Comparison of ENCODE assay signal across 26 cellular contexts in genomic region chr12:100993916-100994315, GRCh38.
DNase-seq lines count a peak whose midpoint lies in the region; ATAC-seq, FAIRE-seq and TF ChIP-seq lines count a peak whose summit lies in the region.
"Had no signal": no experiment of that assay in that cellular context is flagged by ENCODE, and none has a peak within 500 bp of the region (broad histone marks: within the 10 kb centered on the region; RNA-seq: fewer than 3 reads in every experiment).

No MANE protein-coding gene starts in this region.

- peaks cover 5% of the 10 kb centered on the region; the same call in 1 of the 2 replicates for H3K23me2 ChIP-seq in H1 (ENCODE audit: low read depth, low read length)

- TF ChIP-seq CTCF in DND-41 (IDR thresholded peaks at IDR 0.05; ENCODE audit: borderline replicate concordance, extremely low read depth, low read length, poor library complexity, severe bottlenecking) (peak; percentile 17), H1 (IDR thresholded peaks at IDR 0.05; ENCODE audit: control extremely low read depth in 1 of 3, insufficient read depth in 1 of 3, low read depth in 1 of 3, low read length in 3 of 3) (peak in 2 of 3 experiments; percentile 36 to 53; a peak in 2 of 4 replicates), neural crest cell (conservative IDR thresholded peaks at IDR 0.05) (peak; percentile 34)

- TF ChIP-seq RAD21 in H1 (IDR thresholded peaks at IDR 0.05 in 1 of 2, conservative IDR thresholded peaks at IDR 0.05 in 1 of 2; ENCODE audit: low read depth in 2 of 2, low read length in 2 of 2) = peak; percentile 26 to 32; a peak in 3 of 4 replicates

- H3K14ac ChIP-seq in H1 (ENCODE audit: insufficient read length) = no peak overlapping the region

- no peak overlapping the region for H2BK5ac ChIP-seq in H1 (ENCODE audit: low read depth, low read length)

- peaks cover 13% of the 10 kb centered on the region for H3K4me1 Mint-ChIP-seq in neural crest cell
- H3K4me1 Mint-ChIP-seq: activated naive CD4-positive, alpha-beta T cell treated with anti-CD3 and anti-CD28 coated beads, Interleukin-2, amount 50 U/mL, for 24 hours; activated T-helper 17 cell treated with anti-CD3 and anti-CD28 coated beads, Interleukin-2, amount 50 U/mL, for 72 hours; CD4-positive, alpha-beta memory T cell; IgD-negative memory B cell had no signal

- no peak overlapping the region for H2AK5ac ChIP-seq in H1 (ENCODE audit: low read depth, low read length)

- no peak for TF ChIP-seq EP300 in H1 (IDR thresholded peaks at IDR 0.05; ENCODE audit: borderline replicate concordance in 1 of 2, low read depth in 2 of 2, low read length in 2 of 2)

- H3K36me3 Mint-ChIP-seq in neural crest cell (ENCODE audit: low read depth) = no peaks in the 10 kb centered on the region
- H3K36me3 Mint-ChIP-seq: activated naive CD4-positive, alpha-beta T cell treated with anti-CD3 and anti-CD28 coated beads, Interleukin-2, amount 50 U/mL, for 24 hours; CD4-positive, alpha-beta memory T cell; IgD-negative memory B cell had no signal

- no peak overlapping the region for H2BK15ac ChIP-seq in H1 (ENCODE audit: low read length)

- WGBS in H1 (ENCODE audit: extremely low coverage in 1 of 2, insufficient coverage in 1 of 2, insufficient read length in 1 of 2, insufficient replicate concordance in 2 of 2, low coverage in 1 of 2, low lambda C conversion rate in 2 of 2, missing lambda C conversion rate in 1 of 2), 2 experiments = 100% methylated on average over 1 of the region's 1 CpG; no CpG with 5 or more reads in 1 of the 2 experiments

- no peak overlapping the region for H3K56ac ChIP-seq in H1 (replicated peaks; ENCODE audit: insufficient read length, low read depth, low read length)

- H4K20me1 ChIP-seq in DND-41 (ENCODE audit: insufficient read depth, low read length) (no peaks in the 10 kb centered on the region), H1 (replicated peaks in 1 of 2; ENCODE audit: control insufficient read depth in 1 of 2, insufficient read depth in 2 of 2, low read length in 2 of 2) (no peaks in the 10 kb centered on the region)

- in situ Hi-C loops in KBM-7 (cut with MboI; ENCODE audit: low pct_unique_long_range_greater_than_20kb, low sequenced_read_pairs) = no loop called here

- H4K5ac ChIP-seq in H1 (ENCODE audit: insufficient read length, low read depth, low read length) = no peak overlapping the region

- H3K9ac ChIP-seq in DND-41 (ENCODE audit: low read depth, low read length) (no peak overlapping the region), H1 (replicated peaks in 1 of 4; ENCODE audit: extremely low read depth in 1 of 4, low read depth in 3 of 4, low read length in 3 of 4) (no peak overlapping the region)

- H3K4me1 ChIP-seq in DND-41 (ENCODE audit: insufficient read depth, low read length) = no peaks in the 10 kb centered on the region
- H3K4me1 ChIP-seq in H1 (replicated peaks in 1 of 4; ENCODE audit: control insufficient read depth in 3 of 4, insufficient read depth in 4 of 4, low read length in 3 of 4) = peaks cover 0 to 4% (median 3%) of the 10 kb centered on the region in 4 experiments; a peak in 2 of 7 replicates
- H3K4me1 ChIP-seq: lower lobe of right lung, sigmoid colon had no signal

- H3K4me3 ChIP-seq in DND-41 (ENCODE audit: low read depth in 1 of 2, low read length in 2 of 2) (no peak overlapping the region), H1 (ENCODE audit: extremely low read depth in 1 of 4, insufficient read depth in 2 of 4, low read depth in 3 of 4, low read length in 4 of 4) (no peak overlapping the region)
- H3K4me3 ChIP-seq: lower lobe of right lung, sigmoid colon had no signal

- H3K79me2 ChIP-seq in DND-41 (ENCODE audit: insufficient read depth, low read length) (no peaks in the 10 kb centered on the region), H1 (ENCODE audit: control insufficient read depth in 1 of 2, insufficient read depth in 2 of 2, low read length in 2 of 2) (no peaks in the 10 kb centered on the region)

- H3K27me3 ChIP-seq in DND-41 (ENCODE audit: insufficient read depth, low read length, poor library complexity) (no peaks in the 10 kb centered on the region), H1 (replicated peaks in 1 of 4; ENCODE audit: control insufficient read depth in 3 of 4, extremely low read depth in 1 of 4, insufficient read depth in 3 of 4, low read length in 3 of 4) (no peaks in the 10 kb centered on the region)
- H3K27me3 ChIP-seq: sigmoid colon had no signal

- TF ChIP-seq POLR2A in H1 (IDR thresholded peaks at IDR 0.05; ENCODE audit: control extremely low read depth in 1 of 2, low read depth in 2 of 2, low read length in 2 of 2) = no peak

- no peak overlapping the region for H3K23ac ChIP-seq in H1 (ENCODE audit: insufficient read length)

- H2AFZ ChIP-seq in DND-41 (ENCODE audit: low read depth, low read length) = no peak overlapping the region
- H2AFZ ChIP-seq in H1 (ENCODE audit: low read length) = no peak overlapping the region

- POLR2A ChIA-PET in H1 (lab: Charles Lee; ENCODE audit: partially characterized antibody) = no interaction called here

- no peak overlapping the region; the same call in 1 of the 2 replicates for H2BK20ac ChIP-seq in H1 (ENCODE audit: low read length)

- CTCF ChIA-PET in H1 (lab: Charles Lee; ENCODE audit: partially characterized antibody) = interaction anchor here (1.1 kb wide), 2 partner anchors 18 to 45 kb away, joined by 3 read pairs; no protein-coding TSS in a partner anchor

- H4K8ac ChIP-seq in H1 (ENCODE audit: extremely low read depth, insufficient read depth, low read length) = no peak overlapping the region

- peaks cover 3% of the 10 kb centered on the region for H3K9me3 Mint-ChIP-seq in neural crest cell
- H3K9me3 Mint-ChIP-seq: dendritic cell treated with granulocyte-macrophage colony-stimulating factor and Interleukin-4, amounts not matched to agents 40 ng/mL and 50 ng/mL, for 4 days had no signal

- no peaks in the 10 kb centered on the region for H3K79me1 ChIP-seq in H1 (ENCODE audit: low read depth, low read length)

- peak; percentile 60 for FAIRE-seq in H1 (lab: Jason Lieb, UNC)
- FAIRE-seq: endometrium had no signal

- no peak overlapping the region for H3K18ac ChIP-seq in H1 (ENCODE audit: extremely low read depth, low read length)

- H2BK120ac ChIP-seq in H1 (replicated peaks; ENCODE audit: low read depth, low read length) = no peak overlapping the region

- no peaks in the 10 kb centered on the region for H3K27me3 Mint-ChIP-seq in neural crest cell (ENCODE audit: low read depth)
- H3K27me3 Mint-ChIP-seq: activated naive CD4-positive, alpha-beta T cell treated with anti-CD3 and anti-CD28 coated beads, Interleukin-2, amount 50 U/mL, for 24 hours had no signal

- H3K27ac ChIP-seq in DND-41 (ENCODE audit: low read length) = no peak overlapping the region
- no peak overlapping the region for H3K27ac ChIP-seq in H1 (ENCODE audit: low read depth, low read length)
- H3K27ac ChIP-seq: lower lobe of right lung, sigmoid colon had no signal

- no peaks in the 10 kb centered on the region for H3K36me3 ChIP-seq in DND-41 (ENCODE audit: insufficient read depth, low read length)
- H3K36me3 ChIP-seq in H1 (ENCODE audit: control insufficient read depth in 2 of 4, insufficient read depth in 4 of 4, low read length in 3 of 4) = no peaks in the 10 kb centered on the region
- H3K36me3 ChIP-seq: lower lobe of right lung, sigmoid colon had no signal

- no peak overlapping the region for H3K27ac Mint-ChIP-seq in neural crest cell (ENCODE audit: unreplicated experiment)
- H3K27ac Mint-ChIP-seq: activated naive CD4-positive, alpha-beta T cell treated with anti-CD3 and anti-CD28 coated beads, Interleukin-2, amount 50 U/mL, for 24 hours; activated T-helper 17 cell treated with anti-CD3 and anti-CD28 coated beads, Interleukin-2, amount 50 U/mL, for 72 hours; CD4-positive, alpha-beta memory T cell; dendritic cell treated with granulocyte-macrophage colony-stimulating factor and Interleukin-4, amounts not matched to agents 40 ng/mL and 50 ng/mL, for 4 days; IgD-negative memory B cell had no signal

- DNase-seq in DND-41 = no peak
- peak; percentile 2 for DNase-seq in NAMALWA (ENCODE audit: low spot score)
- no peak for DNase-seq in H1 (ENCODE audit: low read depth in 1 of 2, low spot score in 2 of 2)
- no peak for DNase-seq in neural crest cell (ENCODE audit: low read depth, low spot score)
- no peak for DNase-seq in NCI-H1048 (lab: John Stamatoyannopoulos, UW)
- DNase-seq in KBM-7 = no peak
- DNase-seq: activated CD4-positive, alpha-beta T cell treated with anti-CD3 and anti-CD28 coated beads, Interleukin-2, amount 50 U/mL, for 48 hours; activated CD4-positive, CD25-positive, alpha-beta regulatory T cell; activated CD8-positive, alpha-beta memory T cell treated with anti-CD3 and anti-CD28 coated beads, Interleukin-2, amount 50 U/mL, for 4 hours; anterior cingulate cortex; CD4-positive, alpha-beta memory T cell; DMS153; lower lobe of right lung; NCI-H1417 treated with DMSO at 0.1 percent for 48 hours; NCI-H2171; NCI-H526 treated with DMSO at 0.1 percent for 48 hours; sigmoid colon; stimulated activated CD4-positive, alpha-beta T cell treated with anti-CD3 and anti-CD28 coated beads, Interleukin-15, amount 100 ng/mL, for 24 hours; stimulated activated naive CD8-positive, alpha-beta T cell treated with anti-CD3 and anti-CD28 coated beads, Interleukin-15, Interleukin-2, amounts not matched to agents 100 U/mL and 50 U/mL, for 24 hours; T-helper 9 cell had no signal

- no peak overlapping the region for H2BK12ac ChIP-seq in H1 (ENCODE audit: low read depth, low read length)

- H3K9me3 ChIP-seq in DND-41 (ENCODE audit: insufficient read depth, low read length, severe bottlenecking) (no peaks in the 10 kb centered on the region), H1 (ENCODE audit: insufficient read depth in 2 of 2, low read depth in 1 of 2, low read length in 1 of 2) (no peaks in the 10 kb centered on the region)
- H3K9me3 ChIP-seq: lower lobe of right lung, sigmoid colon had no signal

- H4K91ac ChIP-seq in H1 (replicated peaks; ENCODE audit: insufficient read length, low read length) = no peak overlapping the region

- H3K4me2 ChIP-seq in DND-41 (ENCODE audit: insufficient read depth, low read length) (no peak overlapping the region), H1 (ENCODE audit: insufficient read depth in 1 of 2, low read depth in 2 of 2, low read length in 2 of 2) (no peak overlapping the region)

- H3K4me3 Mint-ChIP-seq in neural crest cell = no peak overlapping the region
- H3K4me3 Mint-ChIP-seq: activated naive CD4-positive, alpha-beta T cell treated with anti-CD3 and anti-CD28 coated beads, Interleukin-2, amount 50 U/mL, for 24 hours; activated T-helper 17 cell treated with anti-CD3 and anti-CD28 coated beads, Interleukin-2, amount 50 U/mL, for 72 hours; CD4-positive, alpha-beta memory T cell; dendritic cell treated with granulocyte-macrophage colony-stimulating factor and Interleukin-4, amounts not matched to agents 40 ng/mL and 50 ng/mL, for 4 days; IgD-negative memory B cell had no signal

- H3K4ac ChIP-seq in H1 (replicated peaks; ENCODE audit: insufficient read length, low read depth, low read length) = no peak overlapping the region

- ATAC-seq in DND-41 (ENCODE audit: insufficient read depth, low read depth) (no peak), HG02970 (IDR thresholded peaks at IDR 0.05; ENCODE audit: low FRiP score, unreplicated experiment) (no peak)
- ATAC-seq: activated T-helper 17 cell treated with anti-CD3 and anti-CD28 coated beads, Interleukin-2, amount 50 U/mL, for 72 hours; lower lobe of right lung; stimulated activated naive CD8-positive, alpha-beta T cell treated with anti-CD3 and anti-CD28 coated beads, Interleukin-15, Interleukin-2, amounts not matched to agents 100 U/mL and 50 U/mL, for 24 hours had no signal
